Comparison of ENCODE assay signal across 1 cellular context in the genomic region with DNA sequence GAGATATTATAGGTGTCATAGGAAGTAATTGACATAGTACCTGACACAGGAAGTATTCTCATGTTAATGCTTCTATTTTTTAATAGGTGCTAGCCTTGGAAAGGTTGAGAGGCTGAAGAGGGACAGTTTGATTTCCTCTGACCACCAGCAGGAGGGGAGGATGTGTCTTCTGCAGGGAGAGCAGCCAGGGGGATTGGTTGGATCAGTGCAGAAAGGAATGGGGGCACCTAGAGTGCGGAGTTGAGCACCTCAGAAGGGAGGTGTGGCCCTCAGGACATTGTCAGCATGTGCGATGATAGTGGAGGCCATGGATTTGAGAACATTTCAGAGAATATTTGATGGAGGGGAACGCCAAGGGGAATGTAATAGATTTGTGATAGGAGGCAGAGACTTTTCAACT.
TF ChIP-seq lines count a peak whose summit lies in the region.

No MANE protein-coding gene starts in this region.

TF ChIP-seq in K562, 482 proteins besides CTCF, POLR2A, EP300 and RAD21 (continued from another document):
- TF ChIP-seq, protein P1, sequence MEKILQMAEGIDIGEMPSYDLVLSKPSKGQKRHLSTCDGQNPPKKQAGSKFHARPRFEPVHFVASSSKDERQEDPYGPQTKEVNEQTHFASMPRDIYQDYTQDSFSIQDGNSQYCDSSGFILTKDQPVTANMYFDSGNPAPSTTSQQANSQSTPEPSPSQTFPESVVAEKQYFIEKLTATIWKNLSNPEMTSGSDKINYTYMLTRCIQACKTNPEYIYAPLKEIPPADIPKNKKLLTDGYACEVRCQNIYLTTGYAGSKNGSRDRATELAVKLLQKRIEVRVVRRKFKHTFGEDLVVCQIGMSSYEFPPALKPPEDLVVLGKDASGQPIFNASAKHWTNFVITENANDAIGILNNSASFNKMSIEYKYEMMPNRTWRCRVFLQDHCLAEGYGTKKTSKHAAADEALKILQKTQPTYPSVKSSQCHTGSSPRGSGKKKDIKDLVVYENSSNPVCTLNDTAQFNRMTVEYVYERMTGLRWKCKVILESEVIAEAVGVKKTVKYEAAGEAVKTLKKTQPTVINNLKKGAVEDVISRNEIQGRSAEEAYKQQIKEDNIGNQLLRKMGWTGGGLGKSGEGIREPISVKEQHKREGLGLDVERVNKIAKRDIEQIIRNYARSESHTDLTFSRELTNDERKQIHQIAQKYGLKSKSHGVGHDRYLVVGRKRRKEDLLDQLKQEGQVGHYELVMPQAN (IDR thresholded peaks at IDR 0.05; ENCODE audit: borderline replicate concordance) = no peak
- TF ChIP-seq ZNF609 (CRISPR knock-in tag; IDR thresholded peaks at IDR 0.05; ENCODE audit: borderline replicate concordance) (no peak), RCOR1 (IDR thresholded peaks at IDR 0.05; ENCODE audit: borderline replicate concordance in 1 of 2, low read depth in 2 of 2, low read length in 2 of 2) (no peak), ZC3H4 (CRISPR knock-in tag; IDR thresholded peaks at IDR 0.05; ENCODE audit: borderline replicate concordance) (no peak), PHB2 (IDR thresholded peaks at IDR 0.05; ENCODE audit: low read depth) (no peak), ZSCAN32 (CRISPR knock-in tag; IDR thresholded peaks at IDR 0.05) (no peak), CBX2 (IDR thresholded peaks at IDR 0.05; ENCODE audit: insufficient read depth, low read length, poor library complexity, severe bottlenecking) (no peak), BCL6 (CRISPR knock-in tag; IDR thresholded peaks at IDR 0.05) (no peak), ZNF696 (CRISPR knock-in tag; conservative IDR thresholded peaks at IDR 0.05) (no peak), ELF4 (CRISPR knock-in tag; IDR thresholded peaks at IDR 0.05) (no peak), CHD1 (IDR thresholded peaks at IDR 0.05; ENCODE audit: low read length) (no peak), NONO (IDR thresholded peaks at IDR 0.05; ENCODE audit: low read depth in 2 of 2, low read length in 1 of 2) (no peak), EWSR1 (IDR thresholded peaks at IDR 0.05; ENCODE audit: borderline replicate concordance, low read depth, partially characterized antibody) (no peak), EHMT2 (IDR thresholded peaks at IDR 0.05) (no peak), KLF13 (tag; IDR thresholded peaks at IDR 0.05; ENCODE audit: borderline replicate concordance, low read depth) (no peak), COPS2 (conservative IDR thresholded peaks at IDR 0.05) (no peak), SRSF3 (IDR thresholded peaks at IDR 0.05; ENCODE audit: insufficient read depth, low read length) (no peak)
- TF ChIP-seq, protein P2, sequence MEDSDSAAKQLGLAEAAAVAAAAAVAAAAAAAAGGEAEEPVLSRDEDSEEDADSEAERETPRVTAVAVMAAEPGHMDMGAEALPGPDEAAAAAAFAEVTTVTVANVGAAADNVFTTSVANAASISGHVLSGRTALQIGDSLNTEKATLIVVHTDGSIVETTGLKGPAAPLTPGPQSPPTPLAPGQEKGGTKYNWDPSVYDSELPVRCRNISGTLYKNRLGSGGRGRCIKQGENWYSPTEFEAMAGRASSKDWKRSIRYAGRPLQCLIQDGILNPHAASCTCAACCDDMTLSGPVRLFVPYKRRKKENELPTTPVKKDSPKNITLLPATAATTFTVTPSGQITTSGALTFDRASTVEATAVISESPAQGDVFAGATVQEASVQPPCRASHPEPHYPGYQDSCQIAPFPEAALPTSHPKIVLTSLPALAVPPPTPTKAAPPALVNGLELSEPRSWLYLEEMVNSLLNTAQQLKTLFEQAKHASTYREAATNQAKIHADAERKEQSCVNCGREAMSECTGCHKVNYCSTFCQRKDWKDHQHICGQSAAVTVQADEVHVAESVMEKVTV (CRISPR knock-in tag; IDR thresholded peaks at IDR 0.05) = no peak
